ENCODE assay signal across 8 cellular contexts in genomic region chr17:21275579-21276339, GRCh38.
DNase-seq lines count a peak whose midpoint lies in the region; ATAC-seq lines count a peak whose summit lies in the region.

No MANE protein-coding gene starts in this region.

- in situ Hi-C loops in ACHN (cut with HindIII; ENCODE audit: low pct_ligation_motif_present, low pct_unique_long_range_greater_than_20kb, low sequenced_read_pairs), result no loop called here

- peak; percentile 84 for ATAC-seq in GM18858 (IDR thresholded peaks at IDR 0.05; ENCODE audit: unreplicated experiment)
- ATAC-seq in HG03060 (IDR thresholded peaks at IDR 0.05; ENCODE audit: low read depth, unreplicated experiment), result peak; percentile 64
- peak; percentile 92 to 93 for ATAC-seq in activated CD4-positive, CD25-positive, alpha-beta regulatory T cell treated with anti-CD3 and anti-CD28 coated beads, Interleukin-2, amount 50 U/mL, for 24 hours

- H3K27me3 ChIP-seq in layer of hippocampus (ENCODE audit: control insufficient read depth, insufficient read depth, low read length), result no peaks in the 10 kb centered on the region

- DNase-seq in ACHN, result peak; percentile 87
- peak; percentile 88 for DNase-seq in NCI-H2227 (lab: John Stamatoyannopoulos, UW; ENCODE audit: unreplicated experiment)
- peak; percentile 90 for DNase-seq in cerebellar cortex (ENCODE audit: low spot score)
- peak; percentile 94 to 99 for DNase-seq in stimulated activated CD4-positive, alpha-beta T cell treated with anti-CD3 and anti-CD28 coated beads, Interleukin-1b, Interleukin-23, amount 100 ng/mL, for 4 hours (ENCODE audit: low read depth in 2 of 2)

- peak overlapping the region; percentile 67 for H3K27ac ChIP-seq in layer of hippocampus (ENCODE audit: low read depth, low read length)

Comparison
In these comparisons a context has a peak if more than half of its experiments do, and no peak if none do; other contexts are left out.
1. Peak in every context shown above with its lines: DNase-seq, ATAC-seq and H3K27ac ChIP-seq.